8 cellular contexts compared by ENCODE assay signal in the genomic region with DNA sequence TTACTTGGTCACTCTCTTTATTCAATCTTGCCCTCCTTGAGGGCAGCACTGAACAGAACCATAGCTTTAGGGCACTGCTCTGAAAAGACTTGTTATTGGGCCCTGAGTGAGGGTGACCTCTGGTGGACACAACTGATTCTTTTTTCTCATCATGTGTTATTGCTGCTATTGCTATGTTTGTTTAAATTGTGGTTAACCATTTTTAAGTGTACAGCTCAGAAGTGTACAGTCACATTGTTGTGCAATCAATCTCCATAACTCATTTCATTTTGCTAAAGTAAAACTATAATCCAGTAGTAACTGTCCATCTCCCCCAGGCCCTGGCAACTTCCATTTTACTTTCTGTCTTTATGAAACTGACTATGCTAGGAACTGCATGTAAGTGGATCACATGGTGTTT.
A peak's percentile ranks its signal among the peaks of the same experiment; 100 is the strongest.
DNase-seq lines count a peak whose midpoint lies in the region; ATAC-seq and TF ChIP-seq lines count a peak whose summit lies in the region.

No MANE protein-coding gene starts in this region.

- H3K79me2 ChIP-seq in parathyroid adenoma, result no peaks in the 10 kb centered on the region

- TF ChIP-seq CTCF in HL-60 (IDR thresholded peaks at IDR 0.05; ENCODE audit: insufficient read depth, low read length), result peak; percentile 15
- TF ChIP-seq CTCF in parathyroid adenoma (IDR thresholded peaks at IDR 0.05), result peak; percentile 52

- no peaks in the 10 kb centered on the region for H3K9me3 ChIP-seq in parathyroid adenoma (ENCODE audit: control insufficient read depth, low read length)

- no peak for TF ChIP-seq POLR2A in GM18505 (IDR thresholded peaks at IDR 0.05; ENCODE audit: borderline replicate concordance, extremely low read depth, insufficient read depth, insufficient read length)

- H3K27ac ChIP-seq in HL-60 (replicated peaks) (no peak overlapping the region), parathyroid adenoma (no peak overlapping the region)

- H3K4me1 ChIP-seq in parathyroid adenoma, result peaks cover 5% of the 10 kb centered on the region

- ATAC-seq in activated CD4-positive, CD25-positive, alpha-beta regulatory T cell treated with anti-CD3 and anti-CD28 coated beads, Interleukin-2, amount 50 U/mL, for 24 hours, result peak; percentile 50 to 56
- ATAC-seq in GM21529 (IDR thresholded peaks at IDR 0.05; ENCODE audit: unreplicated experiment) (peak; percentile 72), SK-N-SH treated with all-trans-retinoic acid at 6 μM for 48 hours (peak; percentile 94), GM18505 (IDR thresholded peaks at IDR 0.05; ENCODE audit: unreplicated experiment) (no peak)

- no peak overlapping the region for H3K4me3 ChIP-seq in HL-60 (replicated peaks; ENCODE audit: insufficient read depth, low read length)
- no peak overlapping the region for H3K4me3 ChIP-seq in parathyroid adenoma (ENCODE audit: low read depth, low read length)

- H3K36me3 ChIP-seq in parathyroid adenoma (ENCODE audit: control insufficient read depth, insufficient read depth, low read length), result no peaks in the 10 kb centered on the region

- no peak for DNase-seq in activated CD4-positive, CD25-positive, alpha-beta regulatory T cell treated with anti-CD3 and anti-CD28 coated beads, Interleukin-2, amount 50 U/mL, for 72 hours
- DNase-seq in HL-60 (ENCODE audit: low read depth in 1 of 2, low spot score in 1 of 2) (peak; percentile 11 to 50), fibroblast of the conjunctiva (ENCODE audit: low read depth) (peak; percentile 86)

- no peak overlapping the region for H3K9ac ChIP-seq in parathyroid adenoma

- H3K4me2 ChIP-seq in parathyroid adenoma (ENCODE audit: low read length), result no peak overlapping the region

- peak overlapping the region; percentile 34 for H2AFZ ChIP-seq in parathyroid adenoma

- H3K27me3 ChIP-seq in HL-60 (ENCODE audit: insufficient read depth, poor library complexity, severe bottlenecking) (no peaks in the 10 kb centered on the region), parathyroid adenoma (ENCODE audit: control insufficient read depth, insufficient read depth, low read length) (no peaks in the 10 kb centered on the region)

TF ChIP-seq in SK-N-SH treated with all-trans-retinoic acid at 6 μM for 48 hours, 23 proteins besides CTCF, POLR2A, EP300 and RAD21:
- TF ChIP-seq CSDC2 (CRISPR knock-in tag; IDR thresholded peaks at IDR 0.05) (no peak), OSR1 (CRISPR knock-in tag; IDR thresholded peaks at IDR 0.05) (no peak), ZC3H10 (CRISPR knock-in tag; IDR thresholded peaks at IDR 0.05) (no peak), TOX (CRISPR knock-in tag; IDR thresholded peaks at IDR 0.05; ENCODE audit: borderline replicate concordance) (no peak), ISL1 (CRISPR knock-in tag; IDR thresholded peaks at IDR 0.05) (no peak), ZNF70 (CRISPR knock-in tag; IDR thresholded peaks at IDR 0.05) (no peak), BACH2 (CRISPR knock-in tag; IDR thresholded peaks at IDR 0.05; ENCODE audit: borderline replicate concordance) (no peak), RARB (CRISPR knock-in tag; IDR thresholded peaks at IDR 0.05) (no peak), SNAI2 (CRISPR knock-in tag; IDR thresholded peaks at IDR 0.05) (no peak), ZNF8 (CRISPR knock-in tag; IDR thresholded peaks at IDR 0.05) (no peak), ARNTL (CRISPR knock-in tag; IDR thresholded peaks at IDR 0.05; ENCODE audit: borderline replicate concordance, low read depth) (no peak), ZFP30 (CRISPR knock-in tag; IDR thresholded peaks at IDR 0.05) (no peak), ESRRG (CRISPR knock-in tag; IDR thresholded peaks at IDR 0.05) (no peak), ZNF565 (CRISPR knock-in tag; conservative IDR thresholded peaks at IDR 0.05; ENCODE audit: low read depth) (no peak)
- TF ChIP-seq, protein P1, sequence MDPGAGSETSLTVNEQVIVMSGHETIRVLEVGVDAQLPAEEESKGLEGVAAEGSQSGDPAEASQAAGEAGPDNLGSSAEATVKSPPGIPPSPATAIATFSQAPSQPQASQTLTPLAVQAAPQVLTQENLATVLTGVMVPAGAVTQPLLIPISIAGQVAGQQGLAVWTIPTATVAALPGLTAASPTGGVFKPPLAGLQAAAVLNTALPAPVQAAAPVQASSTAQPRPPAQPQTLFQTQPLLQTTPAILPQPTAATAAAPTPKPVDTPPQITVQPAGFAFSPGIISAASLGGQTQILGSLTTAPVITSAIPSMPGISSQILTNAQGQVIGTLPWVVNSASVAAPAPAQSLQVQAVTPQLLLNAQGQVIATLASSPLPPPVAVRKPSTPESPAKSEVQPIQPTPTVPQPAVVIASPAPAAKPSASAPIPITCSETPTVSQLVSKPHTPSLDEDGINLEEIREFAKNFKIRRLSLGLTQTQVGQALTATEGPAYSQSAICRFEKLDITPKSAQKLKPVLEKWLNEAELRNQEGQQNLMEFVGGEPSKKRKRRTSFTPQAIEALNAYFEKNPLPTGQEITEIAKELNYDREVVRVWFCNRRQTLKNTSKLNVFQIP (CRISPR knock-in tag; IDR thresholded peaks at IDR 0.05; ENCODE audit: borderline replicate concordance, low read depth), result no peak
- TF ChIP-seq, protein P2, sequence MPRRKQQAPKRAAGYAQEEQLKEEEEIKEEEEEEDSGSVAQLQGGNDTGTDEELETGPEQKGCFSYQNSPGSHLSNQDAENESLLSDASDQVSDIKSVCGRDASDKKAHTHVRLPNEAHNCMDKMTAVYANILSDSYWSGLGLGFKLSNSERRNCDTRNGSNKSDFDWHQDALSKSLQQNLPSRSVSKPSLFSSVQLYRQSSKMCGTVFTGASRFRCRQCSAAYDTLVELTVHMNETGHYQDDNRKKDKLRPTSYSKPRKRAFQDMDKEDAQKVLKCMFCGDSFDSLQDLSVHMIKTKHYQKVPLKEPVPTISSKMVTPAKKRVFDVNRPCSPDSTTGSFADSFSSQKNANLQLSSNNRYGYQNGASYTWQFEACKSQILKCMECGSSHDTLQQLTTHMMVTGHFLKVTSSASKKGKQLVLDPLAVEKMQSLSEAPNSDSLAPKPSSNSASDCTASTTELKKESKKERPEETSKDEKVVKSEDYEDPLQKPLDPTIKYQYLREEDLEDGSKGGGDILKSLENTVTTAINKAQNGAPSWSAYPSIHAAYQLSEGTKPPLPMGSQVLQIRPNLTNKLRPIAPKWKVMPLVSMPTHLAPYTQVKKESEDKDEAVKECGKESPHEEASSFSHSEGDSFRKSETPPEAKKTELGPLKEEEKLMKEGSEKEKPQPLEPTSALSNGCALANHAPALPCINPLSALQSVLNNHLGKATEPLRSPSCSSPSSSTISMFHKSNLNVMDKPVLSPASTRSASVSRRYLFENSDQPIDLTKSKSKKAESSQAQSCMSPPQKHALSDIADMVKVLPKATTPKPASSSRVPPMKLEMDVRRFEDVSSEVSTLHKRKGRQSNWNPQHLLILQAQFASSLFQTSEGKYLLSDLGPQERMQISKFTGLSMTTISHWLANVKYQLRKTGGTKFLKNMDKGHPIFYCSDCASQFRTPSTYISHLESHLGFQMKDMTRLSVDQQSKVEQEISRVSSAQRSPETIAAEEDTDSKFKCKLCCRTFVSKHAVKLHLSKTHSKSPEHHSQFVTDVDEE (CRISPR knock-in tag; IDR thresholded peaks at IDR 0.05), result no peak
- TF ChIP-seq, protein P3, sequence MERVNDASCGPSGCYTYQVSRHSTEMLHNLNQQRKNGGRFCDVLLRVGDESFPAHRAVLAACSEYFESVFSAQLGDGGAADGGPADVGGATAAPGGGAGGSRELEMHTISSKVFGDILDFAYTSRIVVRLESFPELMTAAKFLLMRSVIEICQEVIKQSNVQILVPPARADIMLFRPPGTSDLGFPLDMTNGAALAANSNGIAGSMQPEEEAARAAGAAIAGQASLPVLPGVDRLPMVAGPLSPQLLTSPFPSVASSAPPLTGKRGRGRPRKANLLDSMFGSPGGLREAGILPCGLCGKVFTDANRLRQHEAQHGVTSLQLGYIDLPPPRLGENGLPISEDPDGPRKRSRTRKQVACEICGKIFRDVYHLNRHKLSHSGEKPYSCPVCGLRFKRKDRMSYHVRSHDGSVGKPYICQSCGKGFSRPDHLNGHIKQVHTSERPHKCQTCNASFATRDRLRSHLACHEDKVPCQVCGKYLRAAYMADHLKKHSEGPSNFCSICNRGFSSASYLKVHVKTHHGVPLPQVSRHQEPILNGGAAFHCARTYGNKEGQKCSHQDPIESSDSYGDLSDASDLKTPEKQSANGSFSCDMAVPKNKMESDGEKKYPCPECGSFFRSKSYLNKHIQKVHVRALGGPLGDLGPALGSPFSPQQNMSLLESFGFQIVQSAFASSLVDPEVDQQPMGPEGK (CRISPR knock-in tag; IDR thresholded peaks at IDR 0.05; ENCODE audit: borderline replicate concordance), result no peak
- TF ChIP-seq, protein P4, sequence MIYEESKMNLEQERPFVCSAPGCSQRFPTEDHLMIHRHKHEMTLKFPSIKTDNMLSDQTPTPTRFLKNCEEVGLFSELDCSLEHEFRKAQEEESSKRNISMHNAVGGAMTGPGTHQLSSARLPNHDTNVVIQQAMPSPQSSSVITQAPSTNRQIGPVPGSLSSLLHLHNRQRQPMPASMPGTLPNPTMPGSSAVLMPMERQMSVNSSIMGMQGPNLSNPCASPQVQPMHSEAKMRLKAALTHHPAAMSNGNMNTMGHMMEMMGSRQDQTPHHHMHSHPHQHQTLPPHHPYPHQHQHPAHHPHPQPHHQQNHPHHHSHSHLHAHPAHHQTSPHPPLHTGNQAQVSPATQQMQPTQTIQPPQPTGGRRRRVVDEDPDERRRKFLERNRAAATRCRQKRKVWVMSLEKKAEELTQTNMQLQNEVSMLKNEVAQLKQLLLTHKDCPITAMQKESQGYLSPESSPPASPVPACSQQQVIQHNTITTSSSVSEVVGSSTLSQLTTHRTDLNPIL (CRISPR knock-in tag; IDR thresholded peaks at IDR 0.05; ENCODE audit: low read depth), result no peak
TF ChIP-seq in SK-N-SH treated with all-trans-retinoic acid at 6 μM for 48 hours: peak in this region for 0.
